ENCODE assay signal across 15 cellular contexts in the genomic region with DNA sequence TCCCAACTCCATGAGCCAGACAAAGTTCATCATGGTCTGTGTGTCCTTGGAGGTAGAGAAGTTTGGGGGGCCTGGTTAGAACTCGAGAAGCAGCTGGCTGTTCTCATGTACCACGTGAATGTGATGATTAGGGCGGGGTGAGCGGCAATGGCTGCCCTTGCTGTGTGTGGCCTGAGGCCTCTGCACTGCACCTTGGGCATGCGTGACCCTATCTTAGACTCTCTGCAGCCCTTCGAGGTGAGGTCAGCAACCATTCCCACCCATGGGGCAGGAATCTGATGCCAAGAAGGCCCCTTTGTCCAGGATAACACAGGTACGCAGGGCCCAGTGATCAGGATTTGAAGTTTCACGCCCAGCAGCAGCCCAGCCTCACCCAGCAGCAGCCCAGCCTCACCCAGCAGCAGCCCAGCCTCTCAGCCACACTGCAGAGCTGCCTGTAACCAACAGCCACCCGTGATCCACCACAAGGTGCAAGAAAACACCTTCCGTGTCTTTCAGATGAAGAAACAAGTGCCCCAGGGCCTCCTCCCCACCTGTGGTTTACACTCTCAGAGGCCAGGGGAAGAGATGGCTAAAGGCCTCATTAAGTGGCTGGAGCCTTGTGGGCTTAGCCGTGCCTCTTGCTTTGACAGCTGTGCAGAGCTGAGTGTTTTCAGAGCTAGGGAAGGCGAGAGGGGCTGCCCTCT.
"Had no signal": no experiment of that assay in that cellular context is flagged by ENCODE, and none has a peak within 500 bp of the region (broad histone marks: within the 10 kb centered on the region; RNA-seq: fewer than 3 reads in every experiment).

No MANE protein-coding gene starts in this region.

- ATAC-seq: gastroesophageal sphincter; left colon; naive thymus-derived CD4-positive, alpha-beta T cell; psoas muscle had no signal

- H3K4me1 ChIP-seq: esophagus squamous epithelium, parathyroid adenoma, psoas muscle, suprapubic skin, thyroid gland had no signal

- H3K27me3 ChIP-seq: hepatocyte, thyroid gland had no signal

- H3K9me3 ChIP-seq: esophagus squamous epithelium, psoas muscle, suprapubic skin, thyroid gland had no signal

- H3K36me3 ChIP-seq: esophagus squamous epithelium, gastroesophageal sphincter, suprapubic skin, thyroid gland had no signal

- H3K27ac ChIP-seq: esophagus squamous epithelium, gastroesophageal sphincter, hepatocyte, parathyroid adenoma, psoas muscle, suprapubic skin, thyroid gland had no signal

- DNase-seq: esophagus squamous epithelium; foreskin fibroblast; left colon; mesendoderm; naive thymus-derived CD4-positive, alpha-beta T cell; nephron progenitor cell; psoas muscle; stimulated activated CD4-positive, alpha-beta T cell treated with anti-CD3 and anti-CD28 coated beads, Interleukin-2, amount 100 ng/mL, for 48 hours; stimulated activated naive CD4-positive, alpha-beta T cell treated with Interleukin-2 at 50 U/mL for 16 hours had no signal

- H3K4me3 ChIP-seq: esophagus squamous epithelium, gastroesophageal sphincter, hepatocyte, psoas muscle, smooth muscle cell, suprapubic skin, thyroid gland had no signal
